In genomic region chrX:49322266-49322665, GRCh38 we compare ENCODE assay signal across 2 cellular contexts. TPM values are rescaled to one million over a fixed set of nuclear protein-coding genes. Genes with fewer than 3 reads are reported as not detected.
"Had no signal": no experiment of that assay in that cellular context is flagged by ENCODE, and none has a peak within 500 bp of the region (broad histone marks: within the 10 kb centered on the region; RNA-seq: fewer than 3 reads in every experiment).

No MANE protein-coding gene starts in this region.

RNA-seq across cellular contexts. Expression of gene GAGE12J, which starts 0.4 kb away (rescaled TPM):
- total RNA-seq: G401, GM12878 had no signal
- polyA plus RNA-seq: GM12878 had no signal

RNA-seq across cellular contexts. Expression of gene GAGE13, which starts 9.1 kb away (rescaled TPM):
- total RNA-seq: G401, GM12878 had no signal
- polyA plus RNA-seq: GM12878 had no signal

RNA-seq across cellular contexts. Expression of gene GAGE10, which starts 18.8 kb away (rescaled TPM):
- total RNA-seq: G401, GM12878 had no signal
- polyA plus RNA-seq: GM12878 had no signal

RNA-seq across cellular contexts. Expression of gene FOXP3, which starts 57.8 kb away (rescaled TPM):
- total RNA-seq: G401 had no signal
